Comparison of ENCODE assay signal across 8 cellular contexts in genomic region chr21:46635324-46636180, GRCh38. TPM values are rescaled to one million over a fixed set of nuclear protein-coding genes. Genes with fewer than 3 reads are reported as not detected.
DNase-seq lines count a peak whose midpoint lies in the region; ATAC-seq and TF ChIP-seq lines count a peak whose summit lies in the region.

TSS of gene PRMT2 (plus strand) at chr21:46635674. CDS start at chr21:46636952, 1,278 bp downstream.

- POLR2A ChIA-PET in BJ (lab: Charles Lee) = interaction anchor here (0.7 to 1.1 kb wide), 2 partner anchors 37 to 39 kb away, joined by 3 read pairs; no protein-coding TSS in a partner anchor

- H3K4me3 ChIP-seq in BJ (ENCODE audit: low read depth, low read length) (peak within 1 kb of the TSS; percentile 80), choroid plexus epithelial cell (ENCODE audit: low read depth, low read length) (peak within 1 kb of the TSS; percentile 100)

- no peak; the same call in 1 of the 2 replicates for TF ChIP-seq CTCF in BJ (IDR thresholded peaks at IDR 0.05; ENCODE audit: insufficient read depth, low read depth, low read length)
- no peak for TF ChIP-seq CTCF in choroid plexus epithelial cell (conservative IDR thresholded peaks at IDR 0.05; ENCODE audit: low read depth, low read length)

- DNase-seq in BJ (ENCODE audit: low read depth) (peak; percentile 79), GM19240 (ENCODE audit: insufficient read length, low spot score) (peak; percentile 98), NCI-H524 treated with DMSO at 0.1 percent for 48 hours (lab: John Stamatoyannopoulos, UW) (peak; percentile 77), choroid plexus epithelial cell (ENCODE audit: low read depth) (peak; percentile 98), kidney glomerular epithelial cell (lab: John Stamatoyannopoulos, UW) (peak; percentile 96)
- DNase-seq in activated CD4-positive, alpha-beta T cell treated with anti-CD3 and anti-CD28 coated beads for 4 hours = peak; percentile 97 to 98
- DNase-seq in stimulated activated CD4-positive, alpha-beta T cell treated with anti-CD3 and anti-CD28 coated beads, Interleukin-15, amount 100 ng/mL, for 48 hours (ENCODE audit: low read depth in 2 of 2) = peak; percentile 94 to 96

- H3K36me3 ChIP-seq in BJ (ENCODE audit: control insufficient read depth, insufficient read depth, low read length) = no peaks in the 10 kb centered on the region

- ATAC-seq in HG03460 (IDR thresholded peaks at IDR 0.05; ENCODE audit: unreplicated experiment) = peak; percentile 85

- CTCF ChIA-PET in BJ (lab: Yijun Ruan, JAX) = interaction anchor here (0.8 to 2.1 kb wide), 5 partner anchors 11 to 172 kb away, joined by 3 to 8 read pairs (median 4); no protein-coding TSS in a partner anchor

- H3K27me3 ChIP-seq in BJ (ENCODE audit: control insufficient read depth, insufficient read depth, low read length) = no peaks in the 10 kb centered on the region

RNA-seq across cellular contexts. Expression of gene PRMT2, which starts in this region (rescaled TPM):
- polyA plus RNA-seq in BJ (2011; rRNA removed) = 168 and 241 TPM in 2 replicates
- 52.9 and 93.9 TPM in 2 replicates for polyA minus RNA-seq in BJ (2011; rRNA and poly(A)+ RNA removed)

Comparison
In these comparisons a context has a peak if more than half of its experiments do, and no peak if none do; other contexts are left out.
1. Peak in every context shown above with its lines: DNase-seq, ATAC-seq and H3K4me3 ChIP-seq.